Comparison of ENCODE assay signal across 19 cellular contexts in genomic region chr2:206080927-206081326, GRCh38. TPM values are rescaled to one million over a fixed set of nuclear protein-coding genes. Genes with fewer than 3 reads are reported as not detected.
DNase-seq lines count a peak whose midpoint lies in the region; ATAC-seq and TF ChIP-seq lines count a peak whose summit lies in the region.
"Had no signal": no experiment of that assay in that cellular context is flagged by ENCODE, and none has a peak within 500 bp of the region (broad histone marks: within the 10 kb centered on the region; RNA-seq: fewer than 3 reads in every experiment).

No MANE protein-coding gene starts in this region.

- no peak overlapping the region for H3K14ac ChIP-seq in H9 (ENCODE audit: insufficient read depth, low read length)

- H2AFZ ChIP-seq in H9 (ENCODE audit: low read length) (no peak overlapping the region), Loucy (ENCODE audit: low read length) (no peak overlapping the region)

- peaks cover 23% of the 10 kb centered on the region; the same call in 1 of the 2 replicates for H3K79me2 ChIP-seq in H9 (ENCODE audit: insufficient read depth, low read length)
- H3K79me2 ChIP-seq in Loucy (ENCODE audit: insufficient read depth, low read length): peaks cover 93% of the 10 kb centered on the region

- H2AK5ac ChIP-seq in H9 (ENCODE audit: insufficient read length, low read length): no peak overlapping the region

- no peak overlapping the region for H3T11ph ChIP-seq in H9 (ENCODE audit: low read length)

- H2BK120ac ChIP-seq in H9 (ENCODE audit: low read depth, low read length, poor library complexity, severe bottlenecking): no peak overlapping the region

- H3K27me3 Mint-ChIP-seq in H9 (ENCODE audit: low read depth) (no peaks in the 10 kb centered on the region), progenitor cell of endocrine pancreas (no peaks in the 10 kb centered on the region)
- no peaks in the 10 kb centered on the region for H3K27me3 Mint-ChIP-seq in effector memory CD8-positive, alpha-beta T cell

- H3K4me1 ChIP-seq in H9 (ENCODE audit: insufficient read depth, low read length): peaks cover 14% of the 10 kb centered on the region; the same call in 1 of the 2 replicates
- peaks cover 34% of the 10 kb centered on the region for H3K4me1 ChIP-seq in Loucy (ENCODE audit: insufficient read depth, low read length, poor library complexity, severe bottlenecking)
- H3K4me1 ChIP-seq: SJCRH30 had no signal

- H3K23me2 ChIP-seq in H9 (ENCODE audit: insufficient read length, low read depth, low read length, poor library complexity, severe bottlenecking): peaks cover 2% of the 10 kb centered on the region

- H3K9ac ChIP-seq in H9 (ENCODE audit: extremely low read depth, insufficient read length, low read length) (no peak overlapping the region), Loucy (ENCODE audit: low read depth, low read length, poor library complexity, severe bottlenecking) (peak overlapping the region; percentile 26)

- no peak for DNase-seq in H9
- DNase-seq in effector memory CD8-positive, alpha-beta T cell: no peak
- no peak for DNase-seq in progenitor cell of endocrine pancreas (ENCODE audit: low spot score, unreplicated experiment)
- DNase-seq in omental fat pad (ENCODE audit: low spot score): no peak
- DNase-seq in NCI-H510A (lab: John Stamatoyannopoulos, UW): no peak
- DNase-seq in SHP77 treated with DMSO at 0.1 percent for 48 hours (lab: John Stamatoyannopoulos, UW): no peak
- DNase-seq: ACHN, AML-193, DMS79 treated with DMSO at 0.1 percent for 48 hours, H7, KBM-7, NCI-H1417 treated with DMSO at 0.1 percent for 48 hours, NCI-H187 treated with DMSO at 0.1 percent for 48 hours, NCI-H345, NCI-H526, SJCRH30 had no signal

- H3K27ac ChIP-seq in H9 (ENCODE audit: insufficient read length, low read depth, low read length): no peak overlapping the region
- H3K27ac ChIP-seq: C4-2B, HL-60, SJCRH30 had no signal

- H2BK5ac ChIP-seq in H9 (ENCODE audit: insufficient read length, low read length): no peak overlapping the region

- TF ChIP-seq CTCF in H9 (conservative IDR thresholded peaks at IDR 0.05) (no peak), Loucy (conservative IDR thresholded peaks at IDR 0.05; ENCODE audit: low read length) (no peak), progenitor cell of endocrine pancreas (IDR thresholded peaks at IDR 0.05; ENCODE audit: unreplicated experiment) (no peak), omental fat pad (IDR thresholded peaks at IDR 0.05) (no peak)

- no peak overlapping the region for H4K5ac ChIP-seq in H9 (ENCODE audit: insufficient read length, low read depth, low read length)

- no peaks in the 10 kb centered on the region for H3K9me3 ChIP-seq in H9 (ENCODE audit: control insufficient read depth, low read depth, low read length)
- no peaks in the 10 kb centered on the region for H3K9me3 ChIP-seq in Loucy (ENCODE audit: insufficient read depth, low read depth, low read length)
- H3K9me3 ChIP-seq: SJCRH30 had no signal

- no peak overlapping the region for H3K4ac ChIP-seq in H9 (ENCODE audit: low read depth, low read length)

- no CpG with 5 or more reads among the region's 4 CpGs for WGBS in H9 (ENCODE audit: extremely low coverage, insufficient read length, low lambda C conversion rate)

- H3K56ac ChIP-seq in H9 (ENCODE audit: insufficient read length, low read depth, low read length): no peak overlapping the region

- H3K36me3 Mint-ChIP-seq in H9 (ENCODE audit: insufficient read depth in 1 of 3, low read depth in 3 of 3): peaks cover 0 to 2% (median 0%) of the 10 kb centered on the region in 3 experiments; a peak in 2 of 7 replicates
- peaks cover 26% of the 10 kb centered on the region for H3K36me3 Mint-ChIP-seq in effector memory CD8-positive, alpha-beta T cell (ENCODE audit: insufficient read depth)
- H3K36me3 Mint-ChIP-seq in progenitor cell of endocrine pancreas (ENCODE audit: insufficient read depth): no peaks in the 10 kb centered on the region

- H3K27me3 ChIP-seq in H9 (ENCODE audit: insufficient read depth, low read length) (no peaks in the 10 kb centered on the region), Loucy (ENCODE audit: insufficient read depth, low read length, poor library complexity, severe bottlenecking) (no peaks in the 10 kb centered on the region)
- H3K27me3 ChIP-seq: SJCRH30 had no signal

- no peak overlapping the region for H2BK15ac ChIP-seq in H9 (ENCODE audit: low read depth, low read length)

- no peaks in the 10 kb centered on the region for H3F3A ChIP-seq in Loucy (ENCODE audit: low read depth)

- peak overlapping the region; percentile 70 to 100 (median 97); a peak in 5 of 7 replicates for H3K27ac Mint-ChIP-seq in H9
- H3K27ac Mint-ChIP-seq in effector memory CD8-positive, alpha-beta T cell: peak overlapping the region; percentile 67 to 75
- H3K27ac Mint-ChIP-seq in progenitor cell of endocrine pancreas: peak overlapping the region; percentile 33

- no peaks in the 10 kb centered on the region for H3K36me3 ChIP-seq in Loucy (ENCODE audit: insufficient read depth, low read length)
- H3K36me3 ChIP-seq: SJCRH30 had no signal

- H2BK20ac ChIP-seq in H9 (ENCODE audit: low read depth, low read length, poor library complexity, severe bottlenecking): no peak overlapping the region

- H3K9me3 Mint-ChIP-seq in H9: no peaks in the 10 kb centered on the region
- H3K9me3 Mint-ChIP-seq in effector memory CD8-positive, alpha-beta T cell: no peaks in the 10 kb centered on the region
- H3K9me3 Mint-ChIP-seq in progenitor cell of endocrine pancreas (ENCODE audit: low read depth): no peaks in the 10 kb centered on the region

- H4K20me1 ChIP-seq in H9 (ENCODE audit: control insufficient read depth, insufficient read depth, insufficient read length) (no peaks in the 10 kb centered on the region), Loucy (ENCODE audit: insufficient read depth, low read length, poor library complexity, severe bottlenecking) (peaks cover 40% of the 10 kb centered on the region)

- peaks cover 42 to 59% of the 10 kb centered on the region in 2 experiments for H3K4me1 Mint-ChIP-seq in H9
- H3K4me1 Mint-ChIP-seq in effector memory CD8-positive, alpha-beta T cell (ENCODE audit: low read depth in 2 of 2): peaks cover 31 to 42% of the 10 kb centered on the region in 2 donors
- peaks cover 31% of the 10 kb centered on the region for H3K4me1 Mint-ChIP-seq in progenitor cell of endocrine pancreas (ENCODE audit: low read depth)

- H3K9me2 ChIP-seq in Loucy (replicated peaks; ENCODE audit: low read depth, low read length): no peaks in the 10 kb centered on the region

- ATAC-seq in effector memory CD8-positive, alpha-beta T cell (replicated peaks): no peak
- no peak for ATAC-seq in omental fat pad (ENCODE audit: low FRiP score)

- H2BK12ac ChIP-seq in H9 (ENCODE audit: insufficient read length, low read depth, low read length): no peak overlapping the region

- H4K8ac ChIP-seq in H9 (replicated peaks; ENCODE audit: insufficient read length, low read depth, low read length): no peak overlapping the region

- H3K4me2 ChIP-seq in H9 (ENCODE audit: insufficient read depth, insufficient read length, low read length): no peak overlapping the region
- peak overlapping the region; percentile 98 for H3K4me2 ChIP-seq in Loucy (ENCODE audit: low read depth, low read length, poor library complexity, severe bottlenecking)

- no peak overlapping the region for H3K23ac ChIP-seq in H9 (ENCODE audit: insufficient read length, low read depth, low read length)

- H3K79me1 ChIP-seq in H9 (ENCODE audit: insufficient read depth, low read depth, low read length, poor library complexity, severe bottlenecking): no peaks in the 10 kb centered on the region

- peak overlapping the region; percentile 40 for H3K4me3 ChIP-seq in Loucy (ENCODE audit: low read length, poor library complexity, severe bottlenecking)
- H3K4me3 ChIP-seq: SJCRH30 had no signal

- H3K18ac ChIP-seq in H9 (ENCODE audit: insufficient read length, low read depth, low read length): no peak overlapping the region

- H4K91ac ChIP-seq in H9 (ENCODE audit: insufficient read length, low read depth, low read length): no peak overlapping the region

- H3K4me3 Mint-ChIP-seq in H9 (peak overlapping the region in 1 of 2 experiments; percentile 64; a peak in 4 of 5 replicates), progenitor cell of endocrine pancreas (ENCODE audit: low read depth) (no peak overlapping the region)
- no peak overlapping the region for H3K4me3 Mint-ChIP-seq in effector memory CD8-positive, alpha-beta T cell

RNA-seq across cellular contexts. Expression of gene INO80D, which starts 5.0 kb away (rescaled TPM):
- total RNA-seq in H9 (2021) (45.7 and 46.0 TPM in 2 replicates), progenitor cell of endocrine pancreas (25.2 and 26.3 TPM in 2 replicates), omental fat pad (10 to 100 TPM; 15.3 to 22.0 (median 18.5) TPM)

Comparison
In these comparisons a context has a peak if more than half of its experiments do, and no peak if none do; other contexts are left out.
1. H3K27ac Mint-ChIP-seq: peak in every context shown above with its lines; median percentile 97 in H9; 71 in effector memory CD8-positive, alpha-beta T cell; 33 in progenitor cell of endocrine pancreas.